Comparison of ENCODE assay signal across 9 cellular contexts in genomic region chr20:20367681-20368413, GRCh38. TPM values are rescaled to one million over a fixed set of nuclear protein-coding genes. Genes with fewer than 3 reads are reported as not detected.
DNase-seq lines count a peak whose midpoint lies in the region; ATAC-seq and TF ChIP-seq lines count a peak whose summit lies in the region.
"Had no signal": no experiment of that assay in that cellular context is flagged by ENCODE, and none has a peak within 500 bp of the region (broad histone marks: within the 10 kb centered on the region; RNA-seq: fewer than 3 reads in every experiment).

Gene INSM1, plus strand, starts transcription at chr20:20368104. Its CDS starts 164 bp downstream, at chr20:20368268.

- no peaks in the 10 kb centered on the region for H3K79me2 ChIP-seq in SK-N-SH (ENCODE audit: insufficient read depth)

- H3K4me3 Mint-ChIP-seq in CD4-positive, alpha-beta T cell = no peak within 1 kb of the TSS

- TF ChIP-seq EP300 in SK-N-SH (IDR thresholded peaks at IDR 0.05; ENCODE audit: borderline replicate concordance in 1 of 2, low read depth in 1 of 2, low read length in 1 of 2) = no peak

- no peaks in the 10 kb centered on the region for H3K9me3 Mint-ChIP-seq in CD4-positive, alpha-beta T cell

- H3K4me1 Mint-ChIP-seq in CD4-positive, alpha-beta T cell (ENCODE audit: low read depth) = peaks cover 7% of the 10 kb centered on the region

- H3K4me3 ChIP-seq in SK-N-SH (ENCODE audit: low read depth in 2 of 2, low read length in 1 of 2) (no peak within 1 kb of the TSS), mucosa of rectum (ENCODE audit: low read length in 2 of 2) (peak within 1 kb of the TSS; percentile 16 to 26)

- no peaks in the 10 kb centered on the region for H3K36me3 ChIP-seq in SK-N-SH (replicated peaks in 1 of 2; ENCODE audit: control insufficient read depth in 1 of 2, insufficient read depth in 2 of 2, low read length in 1 of 2)
- H3K36me3 ChIP-seq in mucosa of rectum (ENCODE audit: control insufficient read depth in 2 of 2, insufficient read depth in 2 of 2, low read length in 2 of 2) = no peaks in the 10 kb centered on the region

- H4K20me1 ChIP-seq in SK-N-SH (ENCODE audit: insufficient read depth) = no peaks in the 10 kb centered on the region

- no peak for TF ChIP-seq CTCF in SK-N-SH (IDR thresholded peaks at IDR 0.05)
- no peak for TF ChIP-seq CTCF in CD4-positive, alpha-beta T cell (IDR thresholded peaks at IDR 0.05)

- TF ChIP-seq RAD21 in SK-N-SH (IDR thresholded peaks at IDR 0.05; ENCODE audit: low read length) = no peak

- H3K27me3 ChIP-seq in SK-N-SH (ENCODE audit: insufficient read depth) (peaks cover 81% of the 10 kb centered on the region), mucosa of rectum (ENCODE audit: control insufficient read depth in 2 of 2, insufficient read depth in 2 of 2, low read length in 2 of 2) (peaks cover 60 to 70% of the 10 kb centered on the region in 2 donors)
- H3K27me3 ChIP-seq in CD4-positive, alpha-beta T cell (ENCODE audit: control insufficient read depth, insufficient read depth, low read length) = peaks cover 73% of the 10 kb centered on the region

- H3K9ac ChIP-seq in SK-N-SH = no peak within 1 kb of the TSS
- no peak within 1 kb of the TSS for H3K9ac ChIP-seq in mucosa of rectum (ENCODE audit: low read depth in 1 of 2, low read length in 2 of 2)

- CTCF ChIA-PET in SK-N-SH (lab: Yijun Ruan, JAX) = interaction anchor here (1.1 to 1.3 kb wide), 2 partner anchors 9 to 200 kb away, joined by 3 to 5 read pairs; no protein-coding TSS in a partner anchor
- CTCF ChIA-PET in CD4-positive, alpha-beta T cell (lab: Charles Lee) = no interaction called here

- POLR2A ChIA-PET in SK-N-SH (lab: Yijun Ruan, JAX) = no interaction called here
- POLR2A ChIA-PET in CD4-positive, alpha-beta T cell (lab: Charles Lee) = no interaction called here

- H3K27me3 Mint-ChIP-seq in CD4-positive, alpha-beta T cell = peaks cover 64% of the 10 kb centered on the region

- ATAC-seq in SK-N-SH treated with all-trans-retinoic acid at 6 μM for 48 hours = no peak
- no peak for ATAC-seq in CD4-positive, alpha-beta T cell (ENCODE audit: poor library complexity)

- H3K27ac Mint-ChIP-seq in CD4-positive, alpha-beta T cell = no peak within 1 kb of the TSS

- H3K9me3 ChIP-seq in SK-N-SH = no peaks in the 10 kb centered on the region
- no peaks in the 10 kb centered on the region for H3K9me3 ChIP-seq in mucosa of rectum (ENCODE audit: control insufficient read depth in 2 of 2, low read length in 2 of 2)
- no peaks in the 10 kb centered on the region for H3K9me3 ChIP-seq in CD4-positive, alpha-beta T cell (ENCODE audit: control insufficient read depth, low read length)

- peaks cover 4% of the 10 kb centered on the region for H3F3A ChIP-seq in SK-N-SH (replicated peaks; ENCODE audit: insufficient read depth)

- no peaks in the 10 kb centered on the region for H3K9me2 ChIP-seq in SK-N-SH

- DNase-seq in SK-N-SH (peak; percentile 47), NCI-H2171 treated with DMSO at 0.1 percent for 48 hours (lab: John Stamatoyannopoulos, UW) (peak; percentile 96), astrocyte of the hippocampus (ENCODE audit: low read depth, low spot score) (peak; percentile 11), RKO (ENCODE audit: low spot score) (no peak), medulla oblongata (ENCODE audit: extremely low spot score) (no peak)
- DNase-seq in CD4-positive, alpha-beta T cell = no peak

- intact Hi-C loops in CD4-positive, alpha-beta T cell (cut with DNase I, micrococcal nuclease) = no loop called here

- H2AFZ ChIP-seq in SK-N-SH (ENCODE audit: low read depth) = no peak within 1 kb of the TSS

- H3K36me3 Mint-ChIP-seq in CD4-positive, alpha-beta T cell (ENCODE audit: low read depth) = no peaks in the 10 kb centered on the region

- H3K4me1 ChIP-seq in SK-N-SH (ENCODE audit: control insufficient read depth in 1 of 2, insufficient read depth in 2 of 2, low read depth in 1 of 2, low read length in 1 of 2) (no peaks in the 10 kb centered on the region; a peak in 1 of 4 replicates), mucosa of rectum (ENCODE audit: control insufficient read depth in 2 of 2, insufficient read depth in 2 of 2, low read length in 2 of 2) (peaks cover 3 to 12% of the 10 kb centered on the region in 2 donors)

- H3K4me2 ChIP-seq in SK-N-SH = no peak within 1 kb of the TSS

- H3K27ac ChIP-seq in SK-N-SH (ENCODE audit: low read depth in 2 of 2, low read length in 1 of 2) = no peak within 1 kb of the TSS
- H3K27ac ChIP-seq in mucosa of rectum (ENCODE audit: low read depth in 2 of 2, low read length in 2 of 2) = no peak within 1 kb of the TSS
- no peak within 1 kb of the TSS for H3K27ac ChIP-seq in CD4-positive, alpha-beta T cell (ENCODE audit: low read depth, low read length)

- 3% methylated on average over 24 of the region's 101 CpGs for WGBS in SK-N-SH (ENCODE audit: low lambda C conversion rate)

TF ChIP-seq in SK-N-SH, 30 proteins besides CTCF, POLR2A, EP300 and RAD21 (continues in another document):
- no peak for TF ChIP-seq RXRA (IDR thresholded peaks at IDR 0.05; ENCODE audit: borderline replicate concordance, low read depth)
- no peak for TF ChIP-seq USF1 (IDR thresholded peaks at IDR 0.05; ENCODE audit: borderline replicate concordance, low read depth)
- no peak for TF ChIP-seq RCOR1 (IDR thresholded peaks at IDR 0.05; ENCODE audit: low read length)
- TF ChIP-seq, protein P1, sequence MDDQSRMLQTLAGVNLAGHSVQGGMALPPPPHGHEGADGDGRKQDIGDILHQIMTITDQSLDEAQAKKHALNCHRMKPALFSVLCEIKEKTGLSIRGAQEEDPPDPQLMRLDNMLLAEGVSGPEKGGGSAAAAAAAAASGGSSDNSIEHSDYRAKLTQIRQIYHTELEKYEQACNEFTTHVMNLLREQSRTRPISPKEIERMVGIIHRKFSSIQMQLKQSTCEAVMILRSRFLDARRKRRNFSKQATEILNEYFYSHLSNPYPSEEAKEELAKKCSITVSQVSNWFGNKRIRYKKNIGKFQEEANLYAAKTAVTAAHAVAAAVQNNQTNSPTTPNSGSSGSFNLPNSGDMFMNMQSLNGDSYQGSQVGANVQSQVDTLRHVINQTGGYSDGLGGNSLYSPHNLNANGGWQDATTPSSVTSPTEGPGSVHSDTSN (IDR thresholded peaks at IDR 0.05) = no peak
- no peak for TF ChIP-seq FOXM1 (IDR thresholded peaks at IDR 0.05; ENCODE audit: low read depth)
- TF ChIP-seq TCF12 (IDR thresholded peaks at IDR 0.05) = no peak
- TF ChIP-seq GABPA (IDR thresholded peaks at IDR 0.05; ENCODE audit: low read depth) = no peak
- no peak for TF ChIP-seq NRF1 (IDR thresholded peaks at IDR 0.05; ENCODE audit: low read depth, low read length)
- TF ChIP-seq JUND (IDR thresholded peaks at IDR 0.05) = no peak
- TF ChIP-seq TAF1 (IDR thresholded peaks at IDR 0.05; ENCODE audit: borderline replicate concordance, low read depth, low read length) = no peak
- no peak for TF ChIP-seq TEAD4 (IDR thresholded peaks at IDR 0.05; ENCODE audit: borderline replicate concordance, insufficient read depth)
- TF ChIP-seq, protein P2, sequence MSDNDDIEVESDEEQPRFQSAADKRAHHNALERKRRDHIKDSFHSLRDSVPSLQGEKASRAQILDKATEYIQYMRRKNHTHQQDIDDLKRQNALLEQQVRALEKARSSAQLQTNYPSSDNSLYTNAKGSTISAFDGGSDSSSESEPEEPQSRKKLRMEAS (IDR thresholded peaks at IDR 0.05; ENCODE audit: low read depth) = no peak

TF ChIP-seq in SK-N-SH treated with all-trans-retinoic acid at 6 μM for 48 hours, 23 proteins besides CTCF, POLR2A, EP300 and RAD21 (continues in another document):
- TF ChIP-seq CSRNP3 (CRISPR knock-in tag; IDR thresholded peaks at IDR 0.05) = no peak
- no peak for TF ChIP-seq ZC3H10 (CRISPR knock-in tag; IDR thresholded peaks at IDR 0.05)
- TF ChIP-seq PPARA (CRISPR knock-in tag; IDR thresholded peaks at IDR 0.05; ENCODE audit: borderline replicate concordance) = no peak
- TF ChIP-seq ZFP30 (CRISPR knock-in tag; IDR thresholded peaks at IDR 0.05) = no peak
- TF ChIP-seq, protein P3, sequence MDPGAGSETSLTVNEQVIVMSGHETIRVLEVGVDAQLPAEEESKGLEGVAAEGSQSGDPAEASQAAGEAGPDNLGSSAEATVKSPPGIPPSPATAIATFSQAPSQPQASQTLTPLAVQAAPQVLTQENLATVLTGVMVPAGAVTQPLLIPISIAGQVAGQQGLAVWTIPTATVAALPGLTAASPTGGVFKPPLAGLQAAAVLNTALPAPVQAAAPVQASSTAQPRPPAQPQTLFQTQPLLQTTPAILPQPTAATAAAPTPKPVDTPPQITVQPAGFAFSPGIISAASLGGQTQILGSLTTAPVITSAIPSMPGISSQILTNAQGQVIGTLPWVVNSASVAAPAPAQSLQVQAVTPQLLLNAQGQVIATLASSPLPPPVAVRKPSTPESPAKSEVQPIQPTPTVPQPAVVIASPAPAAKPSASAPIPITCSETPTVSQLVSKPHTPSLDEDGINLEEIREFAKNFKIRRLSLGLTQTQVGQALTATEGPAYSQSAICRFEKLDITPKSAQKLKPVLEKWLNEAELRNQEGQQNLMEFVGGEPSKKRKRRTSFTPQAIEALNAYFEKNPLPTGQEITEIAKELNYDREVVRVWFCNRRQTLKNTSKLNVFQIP (CRISPR knock-in tag; IDR thresholded peaks at IDR 0.05; ENCODE audit: borderline replicate concordance, low read depth) = no peak
- no peak for TF ChIP-seq ZNF565 (CRISPR knock-in tag; conservative IDR thresholded peaks at IDR 0.05; ENCODE audit: low read depth)
- TF ChIP-seq ISL1 (CRISPR knock-in tag; IDR thresholded peaks at IDR 0.05) = no peak
- no peak for TF ChIP-seq TCF4 (CRISPR knock-in tag; IDR thresholded peaks at IDR 0.05; ENCODE audit: borderline replicate concordance)

RNA-seq across cellular contexts. Expression of gene INSM1, which starts in this region (rescaled TPM):
- not detected in 2 replicates for polyA plus RNA-seq in SK-N-SH (2012; rRNA removed)
- polyA plus RNA-seq in SK-N-SH (2012; cell fraction: cytosol; rRNA removed) = not detected in 2 replicates
- not detected in 2 replicates for polyA plus RNA-seq in SK-N-SH (2012; cell fraction: nucleus; rRNA removed)
- total RNA-seq in CD4-positive, alpha-beta T cell = not detected
- polyA plus RNA-seq: AG04450 had no signal

Comparison
In these comparisons a context has a peak if more than half of its experiments do, and no peak if none do; other contexts are left out.
1. Peak in DNase-seq in SK-N-SH; RNA of the gene not detected or under 1 TPM.
2. DNase-seq: peak in NCI-H2171 treated with DMSO at 0.1 percent for 48 hours (single experiment) and astrocyte of the hippocampus (single experiment); none in RKO (single experiment), CD4-positive, alpha-beta T cell (0 of 10) and medulla oblongata (single experiment).
3. H3K4me3 ChIP-seq: peak in mucosa of rectum (2 of 2); none in SK-N-SH (0 of 2).